ENCODE assay signal across 9 cellular contexts in genomic region chr9:137237759-137238726, GRCh38. TPM values are rescaled to one million over a fixed set of nuclear protein-coding genes. Genes with fewer than 3 reads are reported as not detected.
DNase-seq lines count a peak whose midpoint lies in the region; ATAC-seq and TF ChIP-seq lines count a peak whose summit lies in the region.
"Had no signal": no experiment of that assay in that cellular context is flagged by ENCODE, and none has a peak within 500 bp of the region (broad histone marks: within the 10 kb centered on the region; RNA-seq: fewer than 3 reads in every experiment).

No MANE protein-coding gene starts in this region.

- peaks cover 43 to 47% of the 10 kb centered on the region in 2 donors for H3K4me1 ChIP-seq in mucosa of rectum (ENCODE audit: control insufficient read depth in 2 of 2, insufficient read depth in 2 of 2, low read length in 2 of 2)
- H3K4me1 ChIP-seq in naive thymus-derived CD4-positive, alpha-beta T cell (ENCODE audit: control insufficient read depth in 2 of 2, insufficient read depth in 2 of 2, low read length in 2 of 2) = peaks cover 15 to 24% of the 10 kb centered on the region in 2 donors

- no peak overlapping the region for H3K27ac Mint-ChIP-seq in T-helper 17 cell
- no peak overlapping the region for H3K27ac Mint-ChIP-seq in T-helper 2 cell treated with Interferon-gamma antibody and Interleukin-4, amounts not matched to agents 5 μg/mL and 100 μg/mL, for 36 hours
- H3K27ac Mint-ChIP-seq in naive thymus-derived CD4-positive, alpha-beta T cell = peak overlapping the region in 1 of 9 donors; percentile 36

- ATAC-seq in T-helper 17 cell (no peak), HG02885 (IDR thresholded peaks at IDR 0.05; ENCODE audit: poor library complexity, unreplicated experiment) (no peak)
- ATAC-seq in naive thymus-derived CD4-positive, alpha-beta T cell = no peak

- peaks cover 16% of the 10 kb centered on the region for H3K4me1 Mint-ChIP-seq in T-helper 17 cell
- H3K4me1 Mint-ChIP-seq in T-helper 2 cell treated with Interferon-gamma antibody and Interleukin-4, amounts not matched to agents 5 μg/mL and 100 μg/mL, for 36 hours (ENCODE audit: low read depth) = peaks cover 15% of the 10 kb centered on the region
- H3K4me1 Mint-ChIP-seq in naive thymus-derived CD4-positive, alpha-beta T cell = peaks cover 9 to 26% (median 20%) of the 10 kb centered on the region in 7 donors

- CTCF ChIA-PET in naive thymus-derived CD4-positive, alpha-beta T cell (lab: Charles Lee) = interaction anchor here (0.6 to 2.2 kb wide), 8 partner anchors 9 to 199 kb away, joined by 3 to 13 read pairs (median 4); partner anchors contain the start of gene RNF224

- peak in 9 of 14 donors; percentile 33 to 77 (median 56) for DNase-seq in C1 segment of cervical spinal cord (lab: John Stamatoyannopoulos, UW)
- DNase-seq in NB4 (ENCODE audit: low read depth) = peak; percentile 42
- DNase-seq in T-helper 17 cell = no peak
- no peak for DNase-seq in T-helper 2 cell treated with Interferon-gamma antibody and Interleukin-4, amounts not matched to agents 5 μg/mL and 100 μg/mL, for 36 hours (ENCODE audit: low spot score)
- DNase-seq in NOMO-1 treated with DMSO at 0.1 percent for 48 hours (lab: John Stamatoyannopoulos, UW; ENCODE audit: unreplicated experiment) = no peak
- no peak for DNase-seq in naive thymus-derived CD4-positive, alpha-beta T cell

- H3K9me3 ChIP-seq in T-helper 17 cell (ENCODE audit: control insufficient read depth, low read length, poor library complexity, severe bottlenecking) (no peaks in the 10 kb centered on the region), mucosa of rectum (ENCODE audit: control insufficient read depth in 2 of 2, low read length in 2 of 2) (no peaks in the 10 kb centered on the region)
- H3K9me3 ChIP-seq in naive thymus-derived CD4-positive, alpha-beta T cell (ENCODE audit: control insufficient read depth in 2 of 3, low read length in 3 of 3) = no peaks in the 10 kb centered on the region

- intact Hi-C loops in naive thymus-derived CD4-positive, alpha-beta T cell (cut with micrococcal nuclease) = loop anchor here in 1 of 2 donors (5.0 kb wide), 1 partner anchor 191 kb away; the partner anchor contains the start of gene NPDC1

- H3K9me3 Mint-ChIP-seq in T-helper 2 cell treated with Interferon-gamma antibody and Interleukin-4, amounts not matched to agents 5 μg/mL and 100 μg/mL, for 36 hours = no peaks in the 10 kb centered on the region
- H3K9me3 Mint-ChIP-seq in naive thymus-derived CD4-positive, alpha-beta T cell = peaks cover 0 to 8% (median 0%) of the 10 kb centered on the region in 11 donors

- TF ChIP-seq CTCF in NB4 (IDR thresholded peaks at IDR 0.05; ENCODE audit: low read depth, low read length) = no peak

- peaks cover 11 to 14% of the 10 kb centered on the region in 2 donors for H3K27me3 ChIP-seq in mucosa of rectum (ENCODE audit: control insufficient read depth in 2 of 2, insufficient read depth in 2 of 2, low read length in 2 of 2)
- no peaks in the 10 kb centered on the region for H3K27me3 ChIP-seq in naive thymus-derived CD4-positive, alpha-beta T cell (ENCODE audit: control insufficient read depth in 2 of 2, insufficient read depth in 2 of 2, low read length in 2 of 2)

- H3K4me3 ChIP-seq in NB4 (ENCODE audit: low read depth, low read length) (no peak overlapping the region), mucosa of rectum (ENCODE audit: low read length in 2 of 2) (peak overlapping the region in 1 of 2 donors; percentile 22)
- H3K4me3 ChIP-seq in naive thymus-derived CD4-positive, alpha-beta T cell (ENCODE audit: low read length) = no peak overlapping the region

- H3K4me3 Mint-ChIP-seq in T-helper 17 cell = peak overlapping the region; percentile 36
- H3K4me3 Mint-ChIP-seq in T-helper 2 cell treated with Interferon-gamma antibody and Interleukin-4, amounts not matched to agents 5 μg/mL and 100 μg/mL, for 36 hours = no peak overlapping the region
- H3K4me3 Mint-ChIP-seq in naive thymus-derived CD4-positive, alpha-beta T cell = peak overlapping the region in 3 of 10 donors; percentile 12 to 66 (median 50)

- H3K36me3 ChIP-seq in mucosa of rectum (ENCODE audit: control insufficient read depth in 2 of 2, insufficient read depth in 2 of 2, low read length in 2 of 2) = peaks cover 6 to 11% of the 10 kb centered on the region in 2 donors
- peaks cover 0 to 11% (median 9%) of the 10 kb centered on the region in 3 experiments for H3K36me3 ChIP-seq in naive thymus-derived CD4-positive, alpha-beta T cell (ENCODE audit: control insufficient read depth in 2 of 3, insufficient read depth in 3 of 3, low read length in 3 of 3)

- peak overlapping the region; percentile 75 to 80 for H3K27ac ChIP-seq in mucosa of rectum (ENCODE audit: low read depth in 2 of 2, low read length in 2 of 2)
- H3K27ac ChIP-seq in naive thymus-derived CD4-positive, alpha-beta T cell (ENCODE audit: low read depth, low read length) = no peak overlapping the region

- POLR2A ChIA-PET in naive thymus-derived CD4-positive, alpha-beta T cell (lab: Charles Lee) = interaction anchor here (0.9 to 10.7 kb wide), 4 partner anchors 14 to 152 kb away, joined by 3 to 168 read pairs (median 12); partner anchors contain the start of genes ANAPC2, MAN1B1, NELFB and SSNA1

- H3K36me3 Mint-ChIP-seq in T-helper 17 cell (ENCODE audit: low read depth) = no peaks in the 10 kb centered on the region
- H3K36me3 Mint-ChIP-seq in T-helper 2 cell treated with Interferon-gamma antibody and Interleukin-4, amounts not matched to agents 5 μg/mL and 100 μg/mL, for 36 hours (ENCODE audit: low read depth) = peaks cover 16% of the 10 kb centered on the region
- H3K36me3 Mint-ChIP-seq in naive thymus-derived CD4-positive, alpha-beta T cell = peaks cover 0 to 11% (median 4%) of the 10 kb centered on the region in 5 donors

- no peak for TF ChIP-seq POLR2A in NB4 (IDR thresholded peaks at IDR 0.05; ENCODE audit: extremely low read depth, insufficient read length)

- peak overlapping the region in 1 of 2 donors; percentile 65 for H3K9ac ChIP-seq in mucosa of rectum (ENCODE audit: low read depth in 1 of 2, low read length in 2 of 2)

- peaks cover 8% of the 10 kb centered on the region for H3K27me3 Mint-ChIP-seq in T-helper 17 cell
- peaks cover 2% of the 10 kb centered on the region for H3K27me3 Mint-ChIP-seq in T-helper 2 cell treated with Interferon-gamma antibody and Interleukin-4, amounts not matched to agents 5 μg/mL and 100 μg/mL, for 36 hours (ENCODE audit: low read depth)
- peaks cover 0 to 9% (median 0%) of the 10 kb centered on the region in 5 donors for H3K27me3 Mint-ChIP-seq in naive thymus-derived CD4-positive, alpha-beta T cell

RNA-seq across cellular contexts. Expression of gene TUBB4B, which starts 3.0 kb away (rescaled TPM):
- total RNA-seq in T-helper 17 cell = 10 to 100 TPM; 81.0 to 90.5 TPM
- total RNA-seq in naive thymus-derived CD4-positive, alpha-beta T cell = 100 to 1,000 TPM in 1 of 5 experiments, 10 to 100 TPM in 4; 44.2 to 260 (median 87.5) TPM
- 10 to 100 TPM; 17.5 to 49.9 TPM for polyA plus RNA-seq in naive thymus-derived CD4-positive, alpha-beta T cell

RNA-seq across cellular contexts. Expression of gene SLC34A3, which starts 7.3 kb away (rescaled TPM):
- not detected for total RNA-seq in T-helper 17 cell
- total RNA-seq in naive thymus-derived CD4-positive, alpha-beta T cell = under 1 TPM in 2 of 5 experiments, not detected in 3; 0.16 TPM
- polyA plus RNA-seq in naive thymus-derived CD4-positive, alpha-beta T cell = not detected
- total RNA-seq: mononuclear cell had no signal

RNA-seq across cellular contexts. Expression of gene RNF224, which starts 10.7 kb away (rescaled TPM):
- not detected for total RNA-seq in T-helper 17 cell
- total RNA-seq in naive thymus-derived CD4-positive, alpha-beta T cell = under 1 TPM in 1 of 5 experiments, not detected in 4; 0.12 TPM
- polyA plus RNA-seq in naive thymus-derived CD4-positive, alpha-beta T cell = not detected

RNA-seq across cellular contexts. Expression of gene STPG3, which starts 13.0 kb away (rescaled TPM):
- under 1 TPM in 1 of 2 donors, not detected in 1; 0.62 TPM for total RNA-seq in T-helper 17 cell
- total RNA-seq in naive thymus-derived CD4-positive, alpha-beta T cell = not detected
- polyA plus RNA-seq in naive thymus-derived CD4-positive, alpha-beta T cell = not detected
- total RNA-seq: mononuclear cell had no signal

RNA-seq across cellular contexts. Expression of gene CYSRT1, which starts 13.1 kb away (rescaled TPM):
- under 1 TPM in 1 of 2 donors, not detected in 1; 0.52 TPM for total RNA-seq in T-helper 17 cell
- total RNA-seq in naive thymus-derived CD4-positive, alpha-beta T cell = under 1 TPM in 3 of 5 experiments, not detected in 2; 0.45 to 0.63 (median 0.46) TPM
- under 1 TPM in 1 of 2 donors, not detected in 1; 0.52 TPM for polyA plus RNA-seq in naive thymus-derived CD4-positive, alpha-beta T cell

Comparison
In these comparisons a context has a peak if more than half of its experiments do, and no peak if none do; other contexts are left out.
1. DNase-seq: peak in C1 segment of cervical spinal cord (9 of 14) and NB4 (single experiment); none in T-helper 17 cell (0 of 3), T-helper 2 cell treated with Interferon-gamma antibody and Interleukin-4, amounts not matched to agents 5 μg/mL and 100 μg/mL, for 36 hours (single experiment), NOMO-1 treated with DMSO at 0.1 percent for 48 hours (single experiment) and naive thymus-derived CD4-positive, alpha-beta T cell (0 of 9).